ENCODE assay signal across 3 cellular contexts in genomic region chr19:7843521-7843920, GRCh38.
TF ChIP-seq lines count a peak whose summit lies in the region.

No MANE protein-coding gene starts in this region.

TF ChIP-seq in SK-N-SH, 30 proteins besides CTCF, POLR2A, EP300 and RAD21:
- TF ChIP-seq POLR2AphosphoS5 (IDR thresholded peaks at IDR 0.05; ENCODE audit: low read depth, low read length) (no peak), SMC3 (IDR thresholded peaks at IDR 0.05; ENCODE audit: low read depth, low read length) (no peak), NFIC (IDR thresholded peaks at IDR 0.05; ENCODE audit: borderline replicate concordance) (no peak), JUND (IDR thresholded peaks at IDR 0.05) (no peak), CHD2 (IDR thresholded peaks at IDR 0.05; ENCODE audit: low read length, partially characterized antibody) (no peak), EZH2phosphoT487 (IDR thresholded peaks at IDR 0.05; ENCODE audit: borderline replicate concordance, low read depth) (no peak), MXI1 (IDR thresholded peaks at IDR 0.05; ENCODE audit: low read depth, low read length) (no peak), SIN3A (IDR thresholded peaks at IDR 0.05; ENCODE audit: borderline replicate concordance, low read depth, low read length) (no peak), RFX5 (IDR thresholded peaks at IDR 0.05; ENCODE audit: low read length) (no peak), TCF12 (IDR thresholded peaks at IDR 0.05) (no peak), NRF1 (IDR thresholded peaks at IDR 0.05; ENCODE audit: low read depth, low read length) (no peak), RXRA (IDR thresholded peaks at IDR 0.05; ENCODE audit: borderline replicate concordance, low read depth) (no peak), GABPA (IDR thresholded peaks at IDR 0.05; ENCODE audit: low read depth) (no peak), USF2 (IDR thresholded peaks at IDR 0.05; ENCODE audit: borderline replicate concordance, low read depth, low read length) (no peak), MEF2A (IDR thresholded peaks at IDR 0.05; ENCODE audit: borderline replicate concordance, low read depth) (no peak), YY1 (IDR thresholded peaks at IDR 0.05; ENCODE audit: low read depth) (no peak)
- TF ChIP-seq, protein P1, sequence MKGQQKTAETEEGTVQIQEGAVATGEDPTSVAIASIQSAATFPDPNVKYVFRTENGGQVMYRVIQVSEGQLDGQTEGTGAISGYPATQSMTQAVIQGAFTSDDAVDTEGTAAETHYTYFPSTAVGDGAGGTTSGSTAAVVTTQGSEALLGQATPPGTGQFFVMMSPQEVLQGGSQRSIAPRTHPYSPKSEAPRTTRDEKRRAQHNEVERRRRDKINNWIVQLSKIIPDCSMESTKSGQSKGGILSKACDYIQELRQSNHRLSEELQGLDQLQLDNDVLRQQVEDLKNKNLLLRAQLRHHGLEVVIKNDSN (IDR thresholded peaks at IDR 0.05; ENCODE audit: borderline replicate concordance, low read depth) = no peak
TF ChIP-seq in SK-N-SH: peak in this region for 0.

TF ChIP-seq in SK-N-SH treated with all-trans-retinoic acid at 6 μM for 48 hours, 23 proteins besides CTCF, POLR2A, EP300 and RAD21:
- TF ChIP-seq, protein P2, sequence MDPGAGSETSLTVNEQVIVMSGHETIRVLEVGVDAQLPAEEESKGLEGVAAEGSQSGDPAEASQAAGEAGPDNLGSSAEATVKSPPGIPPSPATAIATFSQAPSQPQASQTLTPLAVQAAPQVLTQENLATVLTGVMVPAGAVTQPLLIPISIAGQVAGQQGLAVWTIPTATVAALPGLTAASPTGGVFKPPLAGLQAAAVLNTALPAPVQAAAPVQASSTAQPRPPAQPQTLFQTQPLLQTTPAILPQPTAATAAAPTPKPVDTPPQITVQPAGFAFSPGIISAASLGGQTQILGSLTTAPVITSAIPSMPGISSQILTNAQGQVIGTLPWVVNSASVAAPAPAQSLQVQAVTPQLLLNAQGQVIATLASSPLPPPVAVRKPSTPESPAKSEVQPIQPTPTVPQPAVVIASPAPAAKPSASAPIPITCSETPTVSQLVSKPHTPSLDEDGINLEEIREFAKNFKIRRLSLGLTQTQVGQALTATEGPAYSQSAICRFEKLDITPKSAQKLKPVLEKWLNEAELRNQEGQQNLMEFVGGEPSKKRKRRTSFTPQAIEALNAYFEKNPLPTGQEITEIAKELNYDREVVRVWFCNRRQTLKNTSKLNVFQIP (CRISPR knock-in tag; IDR thresholded peaks at IDR 0.05; ENCODE audit: borderline replicate concordance, low read depth) = no peak
- no peak for TF ChIP-seq OSR1 (CRISPR knock-in tag; IDR thresholded peaks at IDR 0.05)
- TF ChIP-seq ZFP30 (CRISPR knock-in tag; IDR thresholded peaks at IDR 0.05) = no peak
- TF ChIP-seq PATZ1 (CRISPR knock-in tag; IDR thresholded peaks at IDR 0.05; ENCODE audit: borderline replicate concordance) = no peak
- no peak for TF ChIP-seq ESRRG (CRISPR knock-in tag; IDR thresholded peaks at IDR 0.05)
- no peak for TF ChIP-seq PPARA (CRISPR knock-in tag; IDR thresholded peaks at IDR 0.05; ENCODE audit: borderline replicate concordance)
- no peak for TF ChIP-seq ZFP3 (CRISPR knock-in tag; IDR thresholded peaks at IDR 0.05)
- no peak for TF ChIP-seq RARB (CRISPR knock-in tag; IDR thresholded peaks at IDR 0.05)
- no peak for TF ChIP-seq ZNF70 (CRISPR knock-in tag; IDR thresholded peaks at IDR 0.05)
- TF ChIP-seq TCF4 (CRISPR knock-in tag; IDR thresholded peaks at IDR 0.05; ENCODE audit: borderline replicate concordance) = no peak

TF ChIP-seq in HepG2, 621 proteins besides CTCF, POLR2A, EP300 and RAD21:
- TF ChIP-seq FOXA1 (IDR thresholded peaks at IDR 0.05) (0 out of 2 replicates have a peak, but pooled peaks have one; percentile 23), FOXA1 (CRISPR knock-in tag; IDR thresholded peaks at IDR 0.05) (no peak), SOX6 (IDR thresholded peaks at IDR 0.05) (0 out of 2 replicates have a peak, but pooled peaks have one; percentile 38), SOX6 (CRISPR knock-in tag; IDR thresholded peaks at IDR 0.05) (no peak), AGO2 (optimal IDR thresholded peaks at IDR 0.05; ENCODE audit: low read depth, low read length) (no peak), ZBTB43 (CRISPR knock-in tag; conservative IDR thresholded peaks at IDR 0.05) (peak; percentile 33; the same call in 1 of the 2 replicates)
